In genomic region chr15:63054281-63054683, GRCh38 we compare ENCODE assay signal across 13 cellular contexts. TPM values are rescaled to one million over a fixed set of nuclear protein-coding genes. Genes with fewer than 3 reads are reported as not detected.
DNase-seq lines count a peak whose midpoint lies in the region; ATAC-seq and TF ChIP-seq lines count a peak whose summit lies in the region.
"Had no signal": no experiment of that assay in that cellular context is flagged by ENCODE, and none has a peak within 500 bp of the region (broad histone marks: within the 10 kb centered on the region; RNA-seq: fewer than 3 reads in every experiment).

No MANE protein-coding gene starts in this region.

- no peak overlapping the region for H2AK5ac ChIP-seq in neuronal stem cell (ENCODE audit: low read depth, low read length)

- no peaks in the 10 kb centered on the region for H3K36me3 Mint-ChIP-seq in glutamatergic neuron (ENCODE audit: unreplicated experiment)

- peaks cover 3% of the 10 kb centered on the region for H3K9me3 Mint-ChIP-seq in glutamatergic neuron (ENCODE audit: unreplicated experiment)
- H3K9me3 Mint-ChIP-seq: activated T-helper 1 cell treated with anti-CD3 and anti-CD28 coated beads, Interleukin-12 subunit alpha, Interleukin-12 subunit beta, Interleukin-2, Interleukin-4 antibody, amounts not matched to agents 30 ng/mL and 10 ng/mL and 1 ng/mL, durations not matched to agents 14 hours and 24 hours and 36 hours; effector memory CD8-positive, alpha-beta T cell; stimulated activated naive CD8-positive, alpha-beta T cell treated with anti-CD3 and anti-CD28 coated beads, Interleukin-15, amount 100 ng/mL, for 72 hours had no signal

- H3K9ac ChIP-seq in neuronal stem cell (ENCODE audit: low read depth, low read length, poor library complexity) = no peak overlapping the region

- intact Hi-C loops in Right ventricle myocardium inferior (cut with DNase I) = no loop called here
- intact Hi-C loops in cardiac septum (cut with DNase I) = loop anchor here (10.0 kb wide), 1 partner anchor 101 kb away; the partner anchor contains the start of gene RPS27L
- intact Hi-C loops in vagina (cut with DNase I) = loop anchor here (10.0 kb wide), 1 partner anchor 351 kb away; no protein-coding TSS in a partner anchor

- TF ChIP-seq CTCF in glutamatergic neuron (IDR thresholded peaks at IDR 0.05; ENCODE audit: partially characterized antibody, unreplicated experiment) = no peak
- no peak for TF ChIP-seq CTCF in vagina (IDR thresholded peaks at IDR 0.05)

- no peak overlapping the region for H3K14ac ChIP-seq in neuronal stem cell (ENCODE audit: low read length)

- peak overlapping the region; percentile 82 for H3K4me3 Mint-ChIP-seq in glutamatergic neuron (ENCODE audit: unreplicated experiment)
- H3K4me3 Mint-ChIP-seq: activated T-helper 1 cell treated with anti-CD3 and anti-CD28 coated beads, Interleukin-12 subunit alpha, Interleukin-12 subunit beta, Interleukin-2, Interleukin-4 antibody, amounts not matched to agents 30 ng/mL and 10 ng/mL and 1 ng/mL, durations not matched to agents 14 hours and 24 hours and 36 hours; effector memory CD8-positive, alpha-beta T cell; stimulated activated naive CD8-positive, alpha-beta T cell treated with anti-CD3 and anti-CD28 coated beads, Interleukin-15, amount 100 ng/mL, for 72 hours had no signal

- no peak overlapping the region for H2BK5ac ChIP-seq in neuronal stem cell (ENCODE audit: low read length)

- H3K27me3 Mint-ChIP-seq in glutamatergic neuron (ENCODE audit: unreplicated experiment) = peaks cover 2% of the 10 kb centered on the region
- H3K27me3 Mint-ChIP-seq: effector memory CD8-positive, alpha-beta T cell; stimulated activated naive CD8-positive, alpha-beta T cell treated with anti-CD3 and anti-CD28 coated beads, Interleukin-15, amount 100 ng/mL, for 72 hours had no signal

- H3K4ac ChIP-seq in neuronal stem cell (ENCODE audit: low read length) = no peak overlapping the region

- no CpG with 5 or more reads among the region's 4 CpGs for WGBS in neuronal stem cell (ENCODE audit: extremely low coverage in 2 of 2, insufficient read length in 2 of 2, insufficient replicate concordance in 1 of 2), 2 donors

- H3K18ac ChIP-seq in neuronal stem cell (ENCODE audit: low read length) = no peak overlapping the region

- H4K91ac ChIP-seq in neuronal stem cell (ENCODE audit: low read depth, low read length, poor library complexity) = no peak overlapping the region

- peaks cover 62% of the 10 kb centered on the region for H3K4me1 Mint-ChIP-seq in glutamatergic neuron (ENCODE audit: low read depth, unreplicated experiment)

- no peak overlapping the region for H3K23ac ChIP-seq in neuronal stem cell (ENCODE audit: low read depth, low read length, poor library complexity)

- H2BK12ac ChIP-seq in neuronal stem cell (ENCODE audit: low read length) = no peak overlapping the region

- no peak for DNase-seq in Right ventricle myocardium inferior (ENCODE audit: missing footprints)
- DNase-seq in cardiac septum (ENCODE audit: low spot score) = no peak
- DNase-seq in glutamatergic neuron = no peak
- DNase-seq in neuronal stem cell (ENCODE audit: low spot score) = no peak
- DNase-seq in vagina (ENCODE audit: extremely low spot score in 2 of 2) = no peak
- no peak for DNase-seq in MG63
- DNase-seq: effector memory CD8-positive, alpha-beta T cell; islet precursor cell; stimulated activated naive CD8-positive, alpha-beta T cell treated with anti-CD3 and anti-CD28 coated beads, Interleukin-15, amount 100 ng/mL, for 72 hours had no signal

- peaks cover 8% of the 10 kb centered on the region for H3K79me1 ChIP-seq in neuronal stem cell (ENCODE audit: low read depth, low read length)

- TF ChIP-seq POLR2A in vagina (IDR thresholded peaks at IDR 0.05) = no peak

- no peak overlapping the region for H4K8ac ChIP-seq in neuronal stem cell (ENCODE audit: low read depth, low read length)

- peak overlapping the region; percentile 89 for H3K27ac Mint-ChIP-seq in glutamatergic neuron (ENCODE audit: unreplicated experiment)
- H3K27ac Mint-ChIP-seq: activated T-helper 1 cell treated with anti-CD3 and anti-CD28 coated beads, Interleukin-12 subunit alpha, Interleukin-12 subunit beta, Interleukin-2, Interleukin-4 antibody, amounts not matched to agents 30 ng/mL and 10 ng/mL and 1 ng/mL, durations not matched to agents 14 hours and 24 hours and 36 hours; stimulated activated naive CD8-positive, alpha-beta T cell treated with anti-CD3 and anti-CD28 coated beads, Interleukin-15, amount 100 ng/mL, for 72 hours had no signal

- H3K27me3 ChIP-seq in neuronal stem cell (ENCODE audit: control insufficient read depth in 3 of 3, insufficient read depth in 3 of 3, low read depth in 1 of 3, low read length in 3 of 3) = no peaks in the 10 kb centered on the region
- H3K27me3 ChIP-seq in vagina = no peaks in the 10 kb centered on the region
- no peaks in the 10 kb centered on the region for H3K27me3 ChIP-seq in MG63

- H3K4me1 ChIP-seq in neuronal stem cell (ENCODE audit: control insufficient read depth in 2 of 2, insufficient read depth in 1 of 2, low read depth in 1 of 2, low read length in 2 of 2) (peaks cover 18 to 19% of the 10 kb centered on the region in 2 donors), vagina (peaks cover 67% of the 10 kb centered on the region)

- peak; percentile 2 for ATAC-seq in Right ventricle myocardium inferior
- ATAC-seq in HG03159 (IDR thresholded peaks at IDR 0.05; ENCODE audit: unreplicated experiment) = no peak
- ATAC-seq in GM21526 (IDR thresholded peaks at IDR 0.05; ENCODE audit: low FRiP score, unreplicated experiment) = no peak
- ATAC-seq: effector memory CD8-positive, alpha-beta T cell; stimulated activated naive CD8-positive, alpha-beta T cell treated with anti-CD3 and anti-CD28 coated beads, Interleukin-15, amount 100 ng/mL, for 72 hours had no signal

- peaks cover 54 to 83% of the 10 kb centered on the region in 2 donors for H3K36me3 ChIP-seq in neuronal stem cell (replicated peaks in 1 of 2; ENCODE audit: control insufficient read depth in 2 of 2, insufficient read depth in 2 of 2, low read length in 2 of 2)
- peaks cover 0 to 27% of the 10 kb centered on the region in 2 donors for H3K36me3 ChIP-seq in vagina
- peaks cover 58% of the 10 kb centered on the region for H3K36me3 ChIP-seq in MG63

- no peak overlapping the region for H2AFZ ChIP-seq in neuronal stem cell (ENCODE audit: low read length)

- H3K27ac ChIP-seq in neuronal stem cell (replicated peaks; ENCODE audit: low read length) = peak overlapping the region; percentile 19
- H3K27ac ChIP-seq in vagina = peak overlapping the region; percentile 65
- H3K27ac ChIP-seq: HL-60 had no signal

- H3K9me3 ChIP-seq in neuronal stem cell (replicated peaks in 1 of 2; ENCODE audit: control insufficient read depth in 2 of 2, insufficient read depth in 1 of 2, low read depth in 1 of 2, low read length in 2 of 2) (no peaks in the 10 kb centered on the region), vagina (no peaks in the 10 kb centered on the region), MG63 (no peaks in the 10 kb centered on the region)

- H3K4me2 ChIP-seq in neuronal stem cell (ENCODE audit: insufficient read depth, low read length, poor library complexity, severe bottlenecking) = no peak overlapping the region

- H2BK15ac ChIP-seq in neuronal stem cell (ENCODE audit: low read length) = no peak overlapping the region

- no peak overlapping the region for H2BK120ac ChIP-seq in neuronal stem cell (ENCODE audit: low read depth, low read length)

- H3K4me3 ChIP-seq in neuronal stem cell (ENCODE audit: low read length in 2 of 2) (no peak overlapping the region), vagina (no peak overlapping the region), MG63 (no peak overlapping the region)

RNA-seq across cellular contexts. Expression of gene TPM1, which starts 11.7 kb away (rescaled TPM):
- total RNA-seq in Right ventricle myocardium inferior = 13,805 TPM
- 14,297 TPM for total RNA-seq in cardiac septum
- total RNA-seq in glutamatergic neuron (ENCODE audit: unreplicated experiment) = 255 TPM
- polyA plus RNA-seq in neuronal stem cell (2013, experiment 1 of 2) = 1,430 TPM
- polyA plus RNA-seq in neuronal stem cell (2013, experiment 2 of 2) = 1,425 TPM
- total RNA-seq in vagina = 498 TPM
- 441 and 711 TPM in 2 replicates for total RNA-seq in MG63 (2014; rRNA removed; shearing (Covaris generic); ENCODE audit: low replicate concordance)

Comparison
In these comparisons a context has a peak if more than half of its experiments do, and no peak if none do; other contexts are left out.
1. RNA of gene TPM1, which starts 11.7 kb away (total RNA-seq): 14,297 TPM in cardiac septum (single experiment) and 13,805 TPM in Right ventricle myocardium inferior (single experiment); 498 TPM in vagina (single experiment), 441 to 711 TPM in MG63 and 255 TPM in glutamatergic neuron (single experiment); every median in the first group is over 10 times any median in the second.